ENCODE assay signal across 8 cellular contexts in genomic region chr7:36283711-36284130, GRCh38.
A peak's percentile ranks its signal among the peaks of the same experiment; 100 is the strongest.
DNase-seq lines count a peak whose midpoint lies in the region; ATAC-seq, FAIRE-seq and TF ChIP-seq lines count a peak whose summit lies in the region.

No MANE protein-coding gene starts in this region.

- no peaks in the 10 kb centered on the region for H3K9me3 ChIP-seq in kidney (ENCODE audit: control insufficient read depth in 1 of 2, low read length in 2 of 2)

- DNase-seq in SIG-M5 treated with dmso at 0.1 percent for 504 hours (lab: John Stamatoyannopoulos, UW; ENCODE audit: unreplicated experiment) (peak; percentile 98), kidney (peak; percentile 82), NCI-H1048 (lab: John Stamatoyannopoulos, UW) (no peak), NCI-H1694 (lab: John Stamatoyannopoulos, UW) (no peak), mesothelial cell of epicardium (ENCODE audit: low spot score in 2 of 2, unreplicated experiment in 2 of 2) (no peak)
- DNase-seq in activated naive CD4-positive, alpha-beta T cell treated with Interleukin-2 at 50 U/mL for 16 hours = no peak

- FAIRE-seq in kidney (lab: Jason Lieb, UNC) = no peak

- peaks cover 11% of the 10 kb centered on the region for H3K36me3 Mint-ChIP-seq in mesothelial cell of epicardium

- intact Hi-C loops in kidney (cut with DNase I) = no loop called here

- TF ChIP-seq CTCF in kidney (IDR thresholded peaks at IDR 0.05; ENCODE audit: borderline replicate concordance, extremely low read depth, insufficient read depth) (no peak), mesothelial cell of epicardium (IDR thresholded peaks at IDR 0.05; ENCODE audit: unreplicated experiment) (no peak)

- H3K36me3 ChIP-seq in kidney (ENCODE audit: control insufficient read depth in 1 of 2, insufficient read depth in 2 of 2, low read length in 2 of 2) = no peaks in the 10 kb centered on the region

- no peak overlapping the region for H3K4me3 ChIP-seq in kidney (ENCODE audit: low read length in 2 of 2)

- H3K4me1 ChIP-seq in kidney (ENCODE audit: control insufficient read depth in 1 of 2, insufficient read depth in 1 of 2, low read depth in 1 of 2, low read length in 2 of 2) = peaks cover 0 to 13% of the 10 kb centered on the region in 2 donors

- no peak overlapping the region for H3K27ac Mint-ChIP-seq in mesothelial cell of epicardium

- H3K9me3 Mint-ChIP-seq in mesothelial cell of epicardium = no peaks in the 10 kb centered on the region

- H3K9ac ChIP-seq in kidney (ENCODE audit: low read length in 2 of 2) = no peak overlapping the region

- ATAC-seq in GM18520 (IDR thresholded peaks at IDR 0.05; ENCODE audit: unreplicated experiment) = peak; percentile 35
- peak; percentile 35 for ATAC-seq in HG02852 (IDR thresholded peaks at IDR 0.05; ENCODE audit: unreplicated experiment)

- no peak overlapping the region for H3K27ac ChIP-seq in kidney (ENCODE audit: low read depth in 2 of 2, low read length in 2 of 2)

- peaks cover 33% of the 10 kb centered on the region for H3K4me1 Mint-ChIP-seq in mesothelial cell of epicardium

- H3K27me3 Mint-ChIP-seq in mesothelial cell of epicardium (ENCODE audit: low read depth) = no peaks in the 10 kb centered on the region

- no peak overlapping the region for H3K4me3 Mint-ChIP-seq in mesothelial cell of epicardium

Comparison
In these comparisons a context has a peak if more than half of its experiments do, and no peak if none do; other contexts are left out.
1. DNase-seq: peak in SIG-M5 treated with dmso at 0.1 percent for 504 hours (single experiment) and kidney (single experiment); none in NCI-H1048 (single experiment), NCI-H1694 (single experiment), mesothelial cell of epicardium (0 of 2) and activated naive CD4-positive, alpha-beta T cell treated with Interleukin-2 at 50 U/mL for 16 hours (single experiment).